In the genomic region with DNA sequence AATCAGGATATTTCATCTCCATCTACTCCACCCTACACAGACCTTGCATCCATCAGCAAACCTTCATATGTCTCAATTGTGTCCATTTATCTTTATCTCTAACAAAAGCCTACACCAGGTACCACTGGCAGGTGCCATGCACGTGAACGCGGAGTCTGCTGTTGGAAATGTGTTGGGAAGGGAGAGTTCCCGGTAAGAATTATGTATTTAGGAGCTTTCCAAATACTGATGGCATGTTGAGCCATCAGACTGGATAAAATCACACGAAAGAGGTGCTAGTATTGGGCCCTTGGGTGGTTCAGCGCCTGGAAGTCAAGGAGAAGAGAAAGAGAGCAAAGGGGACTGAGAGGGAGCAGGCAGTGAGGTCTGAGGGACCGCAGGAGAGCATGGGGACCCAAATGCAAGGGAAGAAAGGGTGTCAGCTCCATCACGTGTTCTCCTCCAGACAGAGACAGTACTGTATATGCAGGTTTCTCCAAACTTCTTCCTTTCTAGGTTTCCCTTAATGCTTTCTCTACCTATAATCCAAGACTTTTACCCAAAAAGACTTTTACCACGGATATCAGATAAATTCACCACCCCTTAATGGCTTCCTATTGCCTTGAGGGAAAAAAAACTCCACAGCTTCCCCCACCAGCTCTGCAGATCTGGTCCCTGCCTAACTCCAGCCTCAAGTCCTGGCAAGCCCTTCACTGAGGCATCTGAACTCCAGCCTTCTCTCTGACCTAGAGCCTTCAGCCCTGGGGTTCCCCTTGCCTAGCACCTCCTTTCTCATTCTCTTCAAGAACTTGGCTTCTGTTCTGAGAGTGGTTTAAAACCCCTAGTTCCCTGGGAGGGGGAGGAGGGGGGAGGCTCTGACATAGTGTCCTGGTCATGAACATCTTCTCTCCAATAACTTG, we compare ENCODE assay signal across 1 cellular context.
TF ChIP-seq lines count a peak whose summit lies in the region.

No MANE protein-coding gene starts in this region.

TF ChIP-seq in K562, 482 proteins besides CTCF, POLR2A, EP300 and RAD21 (continues in another document):
- TF ChIP-seq ZNF507 (tag; conservative IDR thresholded peaks at IDR 0.05) = no peak
- no peak for TF ChIP-seq DIDO1 (tag; IDR thresholded peaks at IDR 0.05; ENCODE audit: low read depth)
- TF ChIP-seq TEAD4 (IDR thresholded peaks at IDR 0.05; ENCODE audit: low read length) = no peak
- TF ChIP-seq TEAD4 (CRISPR knock-in tag; IDR thresholded peaks at IDR 0.05; ENCODE audit: borderline replicate concordance) = no peak
- peak; percentile 33; the same call in 1 of the 2 replicates for TF ChIP-seq RAD51 (IDR thresholded peaks at IDR 0.05; ENCODE audit: borderline replicate concordance, low read depth)
- TF ChIP-seq, protein P1, sequence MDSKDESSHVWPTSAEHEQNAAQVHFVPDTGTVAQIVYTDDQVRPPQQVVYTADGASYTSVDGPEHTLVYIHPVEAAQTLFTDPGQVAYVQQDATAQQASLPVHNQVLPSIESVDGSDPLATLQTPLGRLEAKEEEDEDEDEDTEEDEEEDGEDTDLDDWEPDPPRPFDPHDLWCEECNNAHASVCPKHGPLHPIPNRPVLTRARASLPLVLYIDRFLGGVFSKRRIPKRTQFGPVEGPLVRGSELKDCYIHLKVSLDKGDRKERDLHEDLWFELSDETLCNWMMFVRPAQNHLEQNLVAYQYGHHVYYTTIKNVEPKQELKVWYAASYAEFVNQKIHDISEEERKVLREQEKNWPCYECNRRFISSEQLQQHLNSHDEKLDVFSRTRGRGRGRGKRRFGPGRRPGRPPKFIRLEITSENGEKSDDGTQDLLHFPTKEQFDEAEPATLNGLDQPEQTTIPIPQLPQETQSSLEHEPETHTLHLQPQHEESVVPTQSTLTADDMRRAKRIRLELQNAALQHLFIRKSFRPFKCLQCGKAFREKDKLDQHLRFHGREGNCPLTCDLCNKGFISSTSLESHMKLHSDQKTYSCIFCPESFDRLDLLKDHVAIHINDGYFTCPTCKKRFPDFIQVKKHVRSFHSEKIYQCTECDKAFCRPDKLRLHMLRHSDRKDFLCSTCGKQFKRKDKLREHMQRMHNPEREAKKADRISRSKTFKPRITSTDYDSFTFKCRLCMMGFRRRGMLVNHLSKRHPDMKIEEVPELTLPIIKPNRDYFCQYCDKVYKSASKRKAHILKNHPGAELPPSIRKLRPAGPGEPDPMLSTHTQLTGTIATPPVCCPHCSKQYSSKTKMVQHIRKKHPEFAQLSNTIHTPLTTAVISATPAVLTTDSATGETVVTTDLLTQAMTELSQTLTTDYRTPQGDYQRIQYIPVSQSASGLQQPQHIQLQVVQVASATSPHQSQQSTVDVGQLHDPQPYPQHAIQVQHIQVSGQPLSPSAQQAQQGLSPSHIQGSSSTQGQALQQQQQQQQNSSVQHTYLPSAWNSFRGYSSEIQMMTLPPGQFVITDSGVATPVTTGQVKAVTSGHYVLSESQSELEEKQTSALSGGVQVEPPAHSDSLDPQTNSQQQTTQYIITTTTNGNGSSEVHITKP (IDR thresholded peaks at IDR 0.05; ENCODE audit: partially characterized antibody) = peak; percentile 60
- TF ChIP-seq ARID3A (IDR thresholded peaks at IDR 0.05; ENCODE audit: borderline replicate concordance, low read depth, low read length) = no peak
- no peak for TF ChIP-seq ADNP (tag; IDR thresholded peaks at IDR 0.05)
- TF ChIP-seq ZNF239 (CRISPR knock-in tag; IDR thresholded peaks at IDR 0.05) = no peak
- TF ChIP-seq USF1 (CRISPR knock-in tag; IDR thresholded peaks at IDR 0.05) = peak; percentile 49; the same call in 1 of the 2 replicates
- no peak for TF ChIP-seq ZNF764 (CRISPR knock-in tag; IDR thresholded peaks at IDR 0.05; ENCODE audit: low read depth)
- TF ChIP-seq HDAC1 (IDR thresholded peaks at IDR 0.05) = no peak
- TF ChIP-seq ZNF146 (CRISPR knock-in tag; IDR thresholded peaks at IDR 0.05; ENCODE audit: unreplicated experiment) = no peak
- peak in 1 of 3 experiments; percentile 77; a peak in 2 of 6 replicates for TF ChIP-seq ZBTB11 (CRISPR knock-in tag; IDR thresholded peaks at IDR 0.05)
- no peak for TF ChIP-seq ZKSCAN3 (CRISPR knock-in tag; IDR thresholded peaks at IDR 0.05)
- no peak for TF ChIP-seq ZBTB40 (IDR thresholded peaks at IDR 0.05)
- TF ChIP-seq ZBTB40 (CRISPR knock-in tag; IDR thresholded peaks at IDR 0.05) = no peak
- TF ChIP-seq KAT8 (IDR thresholded peaks at IDR 0.05; ENCODE audit: low read depth) = 0 out of 2 replicates have a peak, but pooled peaks have one; percentile 26
- peak; percentile 38; the same call in 1 of the 2 replicates for TF ChIP-seq BHLHE40 (IDR thresholded peaks at IDR 0.05; ENCODE audit: low read length)
- no peak for TF ChIP-seq MLX (CRISPR knock-in tag; conservative IDR thresholded peaks at IDR 0.05)
- TF ChIP-seq ZFP36 (IDR thresholded peaks at IDR 0.05; ENCODE audit: low read depth, low read length, partially characterized antibody) = no peak
- peak; percentile 52; the same call in 1 of the 2 replicates for TF ChIP-seq USF2 (CRISPR knock-in tag; IDR thresholded peaks at IDR 0.05)
- TF ChIP-seq GABPB2 (CRISPR knock-in tag; conservative IDR thresholded peaks at IDR 0.05) = no peak
- no peak for TF ChIP-seq KDM5B (IDR thresholded peaks at IDR 0.05; ENCODE audit: insufficient replicate concordance, low read depth, low read length)
- 0 out of 2 replicates have a peak, but pooled peaks have one; percentile 18 for TF ChIP-seq CTBP1 (IDR thresholded peaks at IDR 0.05; ENCODE audit: borderline replicate concordance)
- TF ChIP-seq ZNF175 (CRISPR knock-in tag; IDR thresholded peaks at IDR 0.05; ENCODE audit: low read depth) = no peak
- TF ChIP-seq RBBP5 (IDR thresholded peaks at IDR 0.05; ENCODE audit: borderline replicate concordance, insufficient read depth, low read length, poor library complexity, severe bottlenecking) = no peak
- no peak for TF ChIP-seq JUNB (CRISPR knock-in tag; conservative IDR thresholded peaks at IDR 0.05)
